16 cellular contexts compared by ENCODE assay signal in the genomic region with DNA sequence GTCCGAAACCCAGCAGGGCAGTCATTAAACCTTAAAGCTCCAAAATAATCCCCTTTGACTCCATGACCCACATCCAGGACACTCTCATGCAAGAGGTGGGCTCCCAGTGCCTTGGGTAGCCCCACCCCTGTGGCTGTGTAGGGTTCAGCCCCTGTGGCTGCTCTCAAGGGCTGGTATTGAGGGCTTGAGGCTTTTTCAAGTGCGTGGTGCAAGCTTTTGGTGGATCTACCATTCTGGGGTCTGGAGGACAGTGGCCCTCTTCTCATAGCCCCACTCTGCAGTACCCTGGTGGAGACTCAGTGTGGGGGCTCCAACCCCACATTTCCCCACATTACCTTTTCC. TPM values are rescaled to one million over a fixed set of nuclear protein-coding genes. Genes with fewer than 3 reads are reported as not detected.
DNase-seq lines count a peak whose midpoint lies in the region; ATAC-seq, FAIRE-seq and TF ChIP-seq lines count a peak whose summit lies in the region.
"Had no signal": no experiment of that assay in that cellular context is flagged by ENCODE, and none has a peak within 500 bp of the region (broad histone marks: within the 10 kb centered on the region; RNA-seq: fewer than 3 reads in every experiment).

No MANE protein-coding gene starts in this region.

- TF ChIP-seq CTCF in CD4-positive, alpha-beta T cell (IDR thresholded peaks at IDR 0.05), result no peak
- TF ChIP-seq CTCF in DND-41 (IDR thresholded peaks at IDR 0.05; ENCODE audit: borderline replicate concordance, extremely low read depth, low read length, poor library complexity, severe bottlenecking), result no peak
- TF ChIP-seq CTCF in K562 (IDR thresholded peaks at IDR 0.05 in 2 of 3, conservative IDR thresholded peaks at IDR 0.05 in 1 of 3; ENCODE audit: insufficient read depth in 2 of 3, low read depth in 1 of 3, low read length in 3 of 3), result no peak
- no peak for TF ChIP-seq CTCF in adrenal gland (IDR thresholded peaks at IDR 0.05)

- no peak for FAIRE-seq in K562 (lab: Jason Lieb, UNC)
- FAIRE-seq: A549, GM12878, GM18507, H54 had no signal

- H3K27ac ChIP-seq in CD4-positive, alpha-beta T cell (ENCODE audit: low read depth, low read length), result no peak overlapping the region
- 0 out of 2 replicates have a peak overlapping the region, but pooled peaks have one; percentile 3 for H3K27ac ChIP-seq in DND-41 (ENCODE audit: low read length)
- no peak overlapping the region for H3K27ac ChIP-seq in K562 (ENCODE audit: extremely low read depth, low read depth, low read length)
- H3K27ac ChIP-seq in mesenchymal stem cell (ENCODE audit: low read length, poor library complexity, severe bottlenecking), result no peak overlapping the region
- H3K27ac ChIP-seq in right cardiac atrium (ENCODE audit: low read length), result no peak overlapping the region
- H3K27ac ChIP-seq in adrenal gland, result no peak overlapping the region
- no peak overlapping the region for H3K27ac ChIP-seq in neuronal stem cell (replicated peaks; ENCODE audit: low read length)
- H3K27ac ChIP-seq: A549, C4-2B, GM23248 had no signal

- H3K79me1 ChIP-seq in mesenchymal stem cell (replicated peaks; ENCODE audit: low read length, poor library complexity, severe bottlenecking), result peaks cover 34% of the 10 kb centered on the region
- H3K79me1 ChIP-seq in neuronal stem cell (ENCODE audit: low read depth, low read length), result peaks cover 2% of the 10 kb centered on the region

- no TSS peak for BruUV-seq in K562 (replicated peaks; lab: Mats Ljungman, UMichigan)

- DNase-seq in CD4-positive, alpha-beta T cell, result no peak
- DNase-seq in DND-41, result no peak
- DNase-seq in K562 (ENCODE audit: extremely low read depth in 1 of 4, low spot score in 3 of 4), result no peak
- no peak for DNase-seq in mesenchymal stem cell
- no peak for DNase-seq in right cardiac atrium
- DNase-seq in adrenal gland, result no peak
- DNase-seq in neuronal stem cell (ENCODE audit: low spot score), result no peak
- DNase-seq: BE2C, GM23248 had no signal

- H3K79me2 ChIP-seq in DND-41 (ENCODE audit: insufficient read depth, low read length), result peaks cover 84% of the 10 kb centered on the region
- H3K79me2 ChIP-seq in K562 (ENCODE audit: control insufficient read depth, insufficient read depth, low read length), result 0 out of 3 replicates have a peak, but pooled peaks cover 15% of the 10 kb centered on the region

- H3K14ac ChIP-seq in mesenchymal stem cell (ENCODE audit: low read length in 2 of 2) (no peak overlapping the region), neuronal stem cell (ENCODE audit: low read length) (no peak overlapping the region)

- H4K8ac ChIP-seq in mesenchymal stem cell (ENCODE audit: low read length) (peak overlapping the region; percentile 73), neuronal stem cell (ENCODE audit: low read depth, low read length) (no peak overlapping the region)

- CTCF ChIA-PET in CD4-positive, alpha-beta T cell (lab: Charles Lee), result no interaction called here
- CTCF ChIA-PET in K562 (lab: Yijun Ruan, JAX; ENCODE audit: low intra/inter-chr PET ratio), result no interaction called here

- H3K23ac ChIP-seq in mesenchymal stem cell (ENCODE audit: low read length in 2 of 2) (no peak overlapping the region), neuronal stem cell (ENCODE audit: low read depth, low read length, poor library complexity) (no peak overlapping the region)

- H4K20me1 ChIP-seq in DND-41 (ENCODE audit: insufficient read depth, low read length) (peaks cover 17% of the 10 kb centered on the region; the same call in 1 of the 2 replicates), K562 (replicated peaks; ENCODE audit: control insufficient read depth, insufficient read depth, low read length) (peaks cover 5% of the 10 kb centered on the region; the same call in 1 of the 2 replicates)

- H2BK12ac ChIP-seq in mesenchymal stem cell (ENCODE audit: low read length in 2 of 2) (no peak overlapping the region), neuronal stem cell (ENCODE audit: low read length) (no peak overlapping the region)

- H2AK5ac ChIP-seq in mesenchymal stem cell (ENCODE audit: low read length, severe bottlenecking) (no peak overlapping the region), neuronal stem cell (ENCODE audit: low read depth, low read length) (no peak overlapping the region)

- H3K4ac ChIP-seq in mesenchymal stem cell (ENCODE audit: low read depth in 1 of 2, low read length in 2 of 2), result no peak overlapping the region
- no peak overlapping the region for H3K4ac ChIP-seq in neuronal stem cell (ENCODE audit: low read length)

- H3K4me1 Mint-ChIP-seq in CD4-positive, alpha-beta T cell (ENCODE audit: low read depth), result peaks cover 39% of the 10 kb centered on the region

- H3K18ac ChIP-seq in mesenchymal stem cell (ENCODE audit: low read depth in 1 of 2, low read length in 2 of 2) (no peak overlapping the region), neuronal stem cell (ENCODE audit: low read length) (no peak overlapping the region)

- H3K4me3 Mint-ChIP-seq in CD4-positive, alpha-beta T cell, result no peak overlapping the region
- H3K4me3 Mint-ChIP-seq: IgD-negative memory B cell had no signal

- no peaks in the 10 kb centered on the region for H3K9me3 ChIP-seq in CD4-positive, alpha-beta T cell (ENCODE audit: control insufficient read depth, low read length)
- H3K9me3 ChIP-seq in DND-41 (ENCODE audit: insufficient read depth, low read length, severe bottlenecking) (no peaks in the 10 kb centered on the region), K562 (replicated peaks; ENCODE audit: control insufficient read depth, insufficient read depth, low read depth, low read length) (no peaks in the 10 kb centered on the region), mesenchymal stem cell (ENCODE audit: control insufficient read depth, low read length) (no peaks in the 10 kb centered on the region), right cardiac atrium (ENCODE audit: control insufficient read depth, low read length) (no peaks in the 10 kb centered on the region), adrenal gland (replicated peaks in 1 of 3) (no peaks in the 10 kb centered on the region), neuronal stem cell (replicated peaks in 1 of 2; ENCODE audit: control insufficient read depth in 2 of 2, insufficient read depth in 1 of 2, low read depth in 1 of 2, low read length in 2 of 2) (no peaks in the 10 kb centered on the region)
- H3K9me3 ChIP-seq: A549, BE2C had no signal

- no peak for TF ChIP-seq RAD21 in K562 (CRISPR knock-in tag; conservative IDR thresholded peaks at IDR 0.05 in 1 of 2, IDR thresholded peaks at IDR 0.05 in 1 of 2)

- no peak overlapping the region for H2BK120ac ChIP-seq in mesenchymal stem cell (ENCODE audit: low read depth, low read length)
- H2BK120ac ChIP-seq in neuronal stem cell (ENCODE audit: low read depth, low read length), result no peak overlapping the region

- in situ Hi-C loops in K562 (cut with MboI), result no loop called here

- no peak for ATAC-seq in CD4-positive, alpha-beta T cell (ENCODE audit: poor library complexity)
- ATAC-seq in DND-41 (ENCODE audit: insufficient read depth, low read depth) (no peak), K562 (peak; percentile 38; the same call in 2 of the 3 replicates), right cardiac atrium (no peak)
- ATAC-seq: GM12878, HCT116 had no signal

- POLR2A ChIA-PET in CD4-positive, alpha-beta T cell (lab: Charles Lee), result interaction anchor here (1.7 kb wide), 1 partner anchor 10 kb away, joined by 7 read pairs; no protein-coding TSS in a partner anchor
- POLR2A ChIA-PET in K562 (lab: Yijun Ruan, JAX), result interaction anchor here (1.0 kb wide), 1 partner anchor 18 kb away, joined by 3 read pairs; no protein-coding TSS in a partner anchor

- H2BK15ac ChIP-seq in mesenchymal stem cell (ENCODE audit: low read depth, poor library complexity, severe bottlenecking), result no peak overlapping the region
- no peak overlapping the region for H2BK15ac ChIP-seq in neuronal stem cell (ENCODE audit: low read length)

- H2AFZ ChIP-seq in DND-41 (ENCODE audit: low read depth, low read length), result no peak overlapping the region
- H2AFZ ChIP-seq in K562 (ENCODE audit: low read depth, low read length), result no peak overlapping the region
- no peak overlapping the region for H2AFZ ChIP-seq in mesenchymal stem cell (ENCODE audit: low read depth, low read length)
- H2AFZ ChIP-seq in neuronal stem cell (ENCODE audit: low read length), result no peak overlapping the region
- H2AFZ ChIP-seq: GM23248 had no signal

- H4K91ac ChIP-seq in mesenchymal stem cell (ENCODE audit: low read length), result no peak overlapping the region
- H4K91ac ChIP-seq in neuronal stem cell (ENCODE audit: low read depth, low read length, poor library complexity), result no peak overlapping the region

- H3K4me2 ChIP-seq in DND-41 (ENCODE audit: insufficient read depth, low read length) (no peak overlapping the region), K562 (ENCODE audit: insufficient read depth, low read length) (no peak overlapping the region), mesenchymal stem cell (ENCODE audit: low read length, poor library complexity, severe bottlenecking) (no peak overlapping the region), neuronal stem cell (ENCODE audit: insufficient read depth, low read length, poor library complexity, severe bottlenecking) (no peak overlapping the region)
- H3K4me2 ChIP-seq: A549 had no signal

- H3K4me3 ChIP-seq in DND-41 (ENCODE audit: low read depth in 1 of 2, low read length in 2 of 2), result no peak overlapping the region
- no peak overlapping the region for H3K4me3 ChIP-seq in K562
- no peak overlapping the region for H3K4me3 ChIP-seq in mesenchymal stem cell (ENCODE audit: insufficient read depth in 1 of 2, low read depth in 1 of 2, low read length in 2 of 2)
- H3K4me3 ChIP-seq in right cardiac atrium (ENCODE audit: low read length), result no peak overlapping the region
- H3K4me3 ChIP-seq in adrenal gland, result no peak overlapping the region
- H3K4me3 ChIP-seq in neuronal stem cell (ENCODE audit: low read length in 2 of 2), result no peak overlapping the region
- H3K4me3 ChIP-seq: A549, GM12878, GM23248 had no signal

- intact Hi-C loops in CD4-positive, alpha-beta T cell (cut with DNase I, micrococcal nuclease), result no loop called here
- intact Hi-C loops in K562 (cut with micrococcal nuclease) (no loop called here), right cardiac atrium (cut with DNase I) (no loop called here), adrenal gland (cut with DNase I) (no loop called here)

- peaks cover 71% of the 10 kb centered on the region for H3K36me3 ChIP-seq in DND-41 (ENCODE audit: insufficient read depth, low read length)
- H3K36me3 ChIP-seq in K562 (ENCODE audit: control insufficient read depth, insufficient read depth, low read length), result peaks cover 27% of the 10 kb centered on the region; the same call in 2 of the 3 replicates
- H3K36me3 ChIP-seq in mesenchymal stem cell (ENCODE audit: control insufficient read depth in 1 of 2, insufficient read depth in 2 of 2, low read depth in 1 of 2, low read length in 2 of 2), result peaks cover 8 to 30% of the 10 kb centered on the region in 2 experiments
- no peaks in the 10 kb centered on the region for H3K36me3 ChIP-seq in adrenal gland (replicated peaks in 1 of 2)
- H3K36me3 ChIP-seq in neuronal stem cell (replicated peaks in 1 of 2; ENCODE audit: control insufficient read depth in 2 of 2, insufficient read depth in 2 of 2, low read length in 2 of 2), result peaks cover 0 to 40% of the 10 kb centered on the region in 2 donors

- no peaks in the 10 kb centered on the region for H3K27me3 Mint-ChIP-seq in CD4-positive, alpha-beta T cell
- H3K27me3 Mint-ChIP-seq: IgD-negative memory B cell had no signal

- 96% methylated on average over 2 of the region's 2 CpGs for WGBS in K562 (ENCODE audit: insufficient coverage, low coverage, missing lambda C conversion rate)
- WGBS in mesenchymal stem cell, result no CpG with 5 or more reads among the region's 2 CpGs
- 100% methylated on average over 2 of the region's 2 CpGs for WGBS in right cardiac atrium
- 94 to 100% (median 98%) methylated on average over 2 of the region's 2 CpGs for WGBS in adrenal gland, 4 donors
- no CpG with 5 or more reads among the region's 2 CpGs for WGBS in neuronal stem cell (ENCODE audit: extremely low coverage in 2 of 2, insufficient read length in 2 of 2, insufficient replicate concordance in 1 of 2), 2 donors

- H3K9ac ChIP-seq in DND-41 (ENCODE audit: low read depth, low read length) (no peak overlapping the region), K562 (ENCODE audit: insufficient read depth in 1 of 2, low read depth in 2 of 2, low read length in 2 of 2) (no peak overlapping the region), mesenchymal stem cell (ENCODE audit: low read length) (no peak overlapping the region), neuronal stem cell (ENCODE audit: low read depth, low read length, poor library complexity) (no peak overlapping the region)
- H3K9ac ChIP-seq: GM23248 had no signal

- no peaks in the 10 kb centered on the region for H3K9me3 Mint-ChIP-seq in CD4-positive, alpha-beta T cell
- H3K9me3 Mint-ChIP-seq: IgD-negative memory B cell had no signal

- no peak for TF ChIP-seq EP300 in K562 (IDR thresholded peaks at IDR 0.05; ENCODE audit: low read length)

- H3K27me3 ChIP-seq in CD4-positive, alpha-beta T cell (ENCODE audit: control insufficient read depth, insufficient read depth, low read length), result no peaks in the 10 kb centered on the region
- no peaks in the 10 kb centered on the region for H3K27me3 ChIP-seq in DND-41 (ENCODE audit: insufficient read depth, low read length, poor library complexity)
- H3K27me3 ChIP-seq in K562 (ENCODE audit: control insufficient read depth in 2 of 2, insufficient read depth in 2 of 2, low read length in 2 of 2), result no peaks in the 10 kb centered on the region
- no peaks in the 10 kb centered on the region for H3K27me3 ChIP-seq in mesenchymal stem cell (ENCODE audit: control insufficient read depth in 1 of 2, insufficient read depth in 1 of 2, low read length in 2 of 2)
- H3K27me3 ChIP-seq in right cardiac atrium (ENCODE audit: control insufficient read depth, insufficient read depth), result no peaks in the 10 kb centered on the region
- no peaks in the 10 kb centered on the region for H3K27me3 ChIP-seq in adrenal gland
- H3K27me3 ChIP-seq in neuronal stem cell (ENCODE audit: control insufficient read depth in 3 of 3, insufficient read depth in 3 of 3, low read depth in 1 of 3, low read length in 3 of 3), result no peaks in the 10 kb centered on the region
- H3K27me3 ChIP-seq: BE2C had no signal

- H3K9me1 ChIP-seq in K562 (ENCODE audit: control insufficient read depth, insufficient read depth, low read length), result no peaks in the 10 kb centered on the region

- TF ChIP-seq POLR2A in K562 (conservative IDR thresholded peaks at IDR 0.05) (no peak), adrenal gland (IDR thresholded peaks at IDR 0.05) (no peak)

- peak overlapping the region; percentile 49 for H3K27ac Mint-ChIP-seq in CD4-positive, alpha-beta T cell

- H2BK5ac ChIP-seq in mesenchymal stem cell (ENCODE audit: low read depth, low read length, poor library complexity, severe bottlenecking), result no peak overlapping the region
- no peak overlapping the region for H2BK5ac ChIP-seq in neuronal stem cell (ENCODE audit: low read length)

- H3K4me1 ChIP-seq in DND-41 (ENCODE audit: insufficient read depth, low read length), result peaks cover 4% of the 10 kb centered on the region; the same call in 1 of the 2 replicates
- H3K4me1 ChIP-seq in K562 (replicated peaks in 1 of 2; ENCODE audit: control insufficient read depth in 2 of 2, insufficient read depth in 2 of 2, low read length in 2 of 2), result peaks cover 0 to 5% of the 10 kb centered on the region in 2 experiments; a peak in 3 of 5 replicates
- H3K4me1 ChIP-seq in mesenchymal stem cell (ENCODE audit: control insufficient read depth, insufficient read depth, low read depth, low read length), result peaks cover 3% of the 10 kb centered on the region
- no peaks in the 10 kb centered on the region for H3K4me1 ChIP-seq in right cardiac atrium (ENCODE audit: control insufficient read depth, insufficient read depth, low read length)
- H3K4me1 ChIP-seq in adrenal gland (replicated peaks in 1 of 2), result peaks cover 0 to 7% of the 10 kb centered on the region in 2 donors
- no peaks in the 10 kb centered on the region for H3K4me1 ChIP-seq in neuronal stem cell (ENCODE audit: control insufficient read depth in 2 of 2, insufficient read depth in 1 of 2, low read depth in 1 of 2, low read length in 2 of 2)

- H3K36me3 Mint-ChIP-seq in CD4-positive, alpha-beta T cell (ENCODE audit: low read depth), result peaks cover 45% of the 10 kb centered on the region

RNA-seq across cellular contexts. Expression of a gene that starts 50.5 kb away (rescaled TPM):
- 1 to 10 TPM; 9.0 to 9.6 TPM for total RNA-seq in CD4-positive, alpha-beta T cell
- 10.3 and 43.2 TPM in 2 replicates for total RNA-seq in K562 (2011; cell fraction: chromatin; rRNA removed; ENCODE audit: low replicate concordance)
- 7.3 and 10.1 TPM in 2 replicates for total RNA-seq in K562 (2011; cell fraction: nucleolus; rRNA removed)
- total RNA-seq in K562 (2011; cell fraction: nucleoplasm; rRNA removed), result 15.4 and 21.9 TPM in 2 replicates
- total RNA-seq in K562 (2014; rRNA removed) (16.6 and 20.1 TPM in 2 replicates), K562 (2014; rRNA removed; fragmentation: Illumina TruSeq; extraction: Trizol) (33.2 and 33.8 TPM in 2 replicates), K562 (2015; rRNA removed; fragmentation: Illumina TruSeq; extraction: Trizol) (29.1 and 35.2 TPM in 2 replicates), K562 (2021) (19.0 and 22.8 TPM in 2 replicates), right cardiac atrium (10 to 100 TPM in 3 of 4 donors, 1 to 10 TPM in 1; 9.7 to 13.2 (median 13.1) TPM), adrenal gland (10 to 100 TPM; 10.3 to 17.7 (median 13.1) TPM)
- polyA plus RNA-seq in K562 (2011; rRNA removed) (19.5 and 20.1 TPM in 2 replicates), K562 (2014; fragmentation: Illumina TruSeq; extraction: Trizol) (28.4 and 33.2 TPM in 2 replicates), K562 (2014; fragmentation: Nextera tagmentation; extraction: Ambion mirVana) (1 to 10 TPM; 6.2 to 8.3 TPM), K562 (2014; rRNA removed) (13.8 and 16.7 TPM in 2 replicates), right cardiac atrium (5.1 TPM), adrenal gland (10 to 100 TPM in 1 of 3 donors, 1 to 10 TPM in 2; 7.9 to 20.2 (median 8.1) TPM)
- polyA plus RNA-seq in K562 (2011; cell fraction: cytosol; rRNA removed), result 3.6 and 6.7 TPM in 2 replicates
- polyA plus RNA-seq in K562 (2011; cell fraction: nucleus; rRNA removed), result 9.3 and 13.0 TPM in 2 replicates
- 14.8 and 18.9 TPM in 2 replicates for polyA plus RNA-seq in K562 (2012)
- polyA minus RNA-seq in K562 (2011; rRNA and poly(A)+ RNA removed), result 54.3 and 55.0 TPM in 2 replicates
- 21.4 and 28.8 TPM in 2 replicates for polyA minus RNA-seq in K562 (2011; cell fraction: cytosol; rRNA and poly(A)+ RNA removed)
- polyA minus RNA-seq in K562 (2011; cell fraction: nucleus; rRNA and poly(A)+ RNA removed), result 8.1 and 12.7 TPM in 2 replicates
- polyA plus RNA-seq in mesenchymal stem cell (2013, experiment 1 of 2), result 9.5 TPM
- 9.7 TPM for polyA plus RNA-seq in mesenchymal stem cell (2013, experiment 2 of 2)
- 15.5 TPM for polyA plus RNA-seq in neuronal stem cell (2013, experiment 1 of 2)
- 16.2 TPM for polyA plus RNA-seq in neuronal stem cell (2013, experiment 2 of 2)

RNA-seq across cellular contexts. Expression of a gene that starts 51.4 kb away (rescaled TPM):
- 1 to 10 TPM; 1.2 to 2.4 TPM for total RNA-seq in CD4-positive, alpha-beta T cell
- total RNA-seq in K562 (2011; cell fraction: chromatin; rRNA removed; ENCODE audit: low replicate concordance), result 16.0 and 31.5 TPM in 2 replicates
- 15.5 and 21.3 TPM in 2 replicates for total RNA-seq in K562 (2011; cell fraction: nucleolus; rRNA removed)
- 31.2 and 35.3 TPM in 2 replicates for total RNA-seq in K562 (2011; cell fraction: nucleoplasm; rRNA removed)
- total RNA-seq in K562 (2014; rRNA removed) (12.5 TPM in 2 replicates), K562 (2014; rRNA removed; fragmentation: Illumina TruSeq; extraction: Trizol) (38.4 and 48.7 TPM in 2 replicates), K562 (2015; rRNA removed; fragmentation: Illumina TruSeq; extraction: Trizol) (30.1 and 38.4 TPM in 2 replicates), K562 (2021) (23.6 and 24.3 TPM in 2 replicates), right cardiac atrium (1 to 10 TPM; 7.9 to 9.8 (median 9.1) TPM), adrenal gland (10 to 100 TPM; 13.8 to 30.6 (median 16.9) TPM)
- polyA plus RNA-seq in K562 (2011; rRNA removed) (45.5 and 66.0 TPM in 2 replicates), K562 (2014; fragmentation: Illumina TruSeq; extraction: Trizol) (28.3 and 31.1 TPM in 2 replicates), K562 (2014; fragmentation: Nextera tagmentation; extraction: Ambion mirVana) (100 to 1,000 TPM; 136 to 140 TPM), K562 (2014; rRNA removed) (36.9 and 42.7 TPM in 2 replicates), right cardiac atrium (16.3 TPM), adrenal gland (10 to 100 TPM; 21.7 to 25.2 (median 23.1) TPM)
- 15.7 and 31.1 TPM in 2 replicates for polyA plus RNA-seq in K562 (2011; cell fraction: cytosol; rRNA removed)
- polyA plus RNA-seq in K562 (2011; cell fraction: nucleus; rRNA removed), result 13.0 and 18.3 TPM in 2 replicates
- polyA plus RNA-seq in K562 (2012), result 41.1 and 47.8 TPM in 2 replicates
- 23.5 and 25.1 TPM in 2 replicates for polyA minus RNA-seq in K562 (2011; rRNA and poly(A)+ RNA removed)
- 9.4 and 9.8 TPM in 2 replicates for polyA minus RNA-seq in K562 (2011; cell fraction: cytosol; rRNA and poly(A)+ RNA removed)
- 4.8 and 8.3 TPM in 2 replicates for polyA minus RNA-seq in K562 (2011; cell fraction: nucleus; rRNA and poly(A)+ RNA removed)
- 32.3 TPM for polyA plus RNA-seq in mesenchymal stem cell (2013, experiment 1 of 2)
- 33.1 TPM for polyA plus RNA-seq in mesenchymal stem cell (2013, experiment 2 of 2)
- polyA plus RNA-seq in neuronal stem cell (2013, experiment 1 of 2), result 36.4 TPM
- 36.2 TPM for polyA plus RNA-seq in neuronal stem cell (2013, experiment 2 of 2)

RNA-seq across cellular contexts. Expression of a gene that starts 51.8 kb away (rescaled TPM):
- 10 to 100 TPM; 22.6 to 23.5 TPM for total RNA-seq in CD4-positive, alpha-beta T cell
- total RNA-seq in K562 (2011; cell fraction: chromatin; rRNA removed; ENCODE audit: low replicate concordance), result 69.6 and 163 TPM in 2 replicates
- 33.0 and 51.2 TPM in 2 replicates for total RNA-seq in K562 (2011; cell fraction: nucleolus; rRNA removed)
- 77.8 and 100 TPM in 2 replicates for total RNA-seq in K562 (2011; cell fraction: nucleoplasm; rRNA removed)
- total RNA-seq in K562 (2014; rRNA removed) (18.3 and 21.8 TPM in 2 replicates), K562 (2014; rRNA removed; fragmentation: Illumina TruSeq; extraction: Trizol) (31.3 and 38.8 TPM in 2 replicates), K562 (2015; rRNA removed; fragmentation: Illumina TruSeq; extraction: Trizol) (24.1 and 25.4 TPM in 2 replicates), K562 (2021) (23.2 and 27.1 TPM in 2 replicates), right cardiac atrium (10 to 100 TPM; 17.9 to 20.3 (median 18.3) TPM), adrenal gland (10 to 100 TPM in 5 of 8 donors, 1 to 10 TPM in 3; 8.0 to 13.7 (median 10.6) TPM)
- polyA plus RNA-seq in K562 (2011; rRNA removed) (30.6 and 43.6 TPM in 2 replicates), K562 (2014; fragmentation: Illumina TruSeq; extraction: Trizol) (26.1 and 28.8 TPM in 2 replicates), K562 (2014; fragmentation: Nextera tagmentation; extraction: Ambion mirVana) (10 to 100 TPM; 17.9 to 18.2 TPM), K562 (2014; rRNA removed) (22.5 and 29.4 TPM in 2 replicates), right cardiac atrium (8.4 TPM), adrenal gland (1 to 10 TPM; 4.3 to 8.2 (median 5.8) TPM)
- polyA plus RNA-seq in K562 (2011; cell fraction: cytosol; rRNA removed), result 5.5 and 12.7 TPM in 2 replicates
- 24.1 and 28.1 TPM in 2 replicates for polyA plus RNA-seq in K562 (2011; cell fraction: nucleus; rRNA removed)
- 14.4 and 18.4 TPM in 2 replicates for polyA plus RNA-seq in K562 (2012)
- 44.6 and 45.0 TPM in 2 replicates for polyA minus RNA-seq in K562 (2011; rRNA and poly(A)+ RNA removed)
- polyA minus RNA-seq in K562 (2011; cell fraction: cytosol; rRNA and poly(A)+ RNA removed), result 7.9 and 17.2 TPM in 2 replicates
- 29.2 and 40.9 TPM in 2 replicates for polyA minus RNA-seq in K562 (2011; cell fraction: nucleus; rRNA and poly(A)+ RNA removed)
- 38.7 TPM for polyA plus RNA-seq in mesenchymal stem cell (2013, experiment 1 of 2)
- polyA plus RNA-seq in mesenchymal stem cell (2013, experiment 2 of 2), result 38.4 TPM
- 22.0 TPM for polyA plus RNA-seq in neuronal stem cell (2013, experiment 1 of 2)
- 21.6 TPM for polyA plus RNA-seq in neuronal stem cell (2013, experiment 2 of 2)
